ENCODE assay signal across 8 cellular contexts in genomic region chr13:75489502-75490263, GRCh38. TPM values are rescaled to one million over a fixed set of nuclear protein-coding genes. Genes with fewer than 3 reads are reported as not detected.
DNase-seq lines count a peak whose midpoint lies in the region; ATAC-seq and TF ChIP-seq lines count a peak whose summit lies in the region.

No MANE protein-coding gene starts in this region.

- H3K36me3 ChIP-seq in breast epithelium = no peaks in the 10 kb centered on the region

- TF ChIP-seq POLR2A in breast epithelium (IDR thresholded peaks at IDR 0.05) = no peak

- no peaks in the 10 kb centered on the region for H3K9me3 ChIP-seq in breast epithelium

- H3K27me3 Mint-ChIP-seq in stimulated activated naive CD8-positive, alpha-beta T cell treated with anti-CD3 and anti-CD28 coated beads, Interleukin-15, amount 100 ng/mL, for 72 hours = peaks cover 45% of the 10 kb centered on the region

- DNase-seq in EH (ENCODE audit: low read depth) (peak; percentile 60), breast epithelium (ENCODE audit: low spot score in 2 of 2) (no peak), HuH-7 (ENCODE audit: low spot score) (no peak), NCI-H2107 treated with DMSO at 0.1 percent for 48 hours (lab: John Stamatoyannopoulos, UW; ENCODE audit: unreplicated experiment) (no peak)
- DNase-seq in stimulated activated naive CD8-positive, alpha-beta T cell treated with anti-CD3 and anti-CD28 coated beads, Interleukin-15, amount 100 ng/mL, for 72 hours = peak in 1 of 2 donors; percentile 18
- DNase-seq in activated effector memory CD4-positive, alpha-beta T cell treated with anti-CD3 and anti-CD28 coated beads, Interleukin-2, amount 50 U/mL, for 16 hours = no peak

- H3K27ac Mint-ChIP-seq in stimulated activated naive CD8-positive, alpha-beta T cell treated with anti-CD3 and anti-CD28 coated beads, Interleukin-15, amount 100 ng/mL, for 72 hours = no peak overlapping the region

- H3K27ac ChIP-seq in breast epithelium = no peak overlapping the region

- intact Hi-C loops in breast epithelium (cut with DNase I; ENCODE audit: low total_unique reads) = no loop called here

- H3K9me3 Mint-ChIP-seq in stimulated activated naive CD8-positive, alpha-beta T cell treated with anti-CD3 and anti-CD28 coated beads, Interleukin-15, amount 100 ng/mL, for 72 hours = no peaks in the 10 kb centered on the region

- no peaks in the 10 kb centered on the region for H3K27me3 ChIP-seq in breast epithelium

- peaks cover 29% of the 10 kb centered on the region for H3K4me1 Mint-ChIP-seq in stimulated activated naive CD8-positive, alpha-beta T cell treated with anti-CD3 and anti-CD28 coated beads, Interleukin-15, amount 100 ng/mL, for 72 hours

- H3K4me3 Mint-ChIP-seq in stimulated activated naive CD8-positive, alpha-beta T cell treated with anti-CD3 and anti-CD28 coated beads, Interleukin-15, amount 100 ng/mL, for 72 hours = no peak overlapping the region

- ATAC-seq in GM19468 (IDR thresholded peaks at IDR 0.05; ENCODE audit: extremely low read depth, unreplicated experiment) (peak; percentile 88), HG03439 (IDR thresholded peaks at IDR 0.05; ENCODE audit: unreplicated experiment) (peak; percentile 91)
- peak; percentile 81 for ATAC-seq in stimulated activated naive CD8-positive, alpha-beta T cell treated with anti-CD3 and anti-CD28 coated beads, Interleukin-15, amount 100 ng/mL, for 72 hours

- H3K4me1 ChIP-seq in breast epithelium = no peaks in the 10 kb centered on the region

- TF ChIP-seq CTCF in breast epithelium (IDR thresholded peaks at IDR 0.05) = no peak

- H3K4me3 ChIP-seq in breast epithelium = peak overlapping the region in 2 of 3 donors; percentile 9 to 27

RNA-seq across cellular contexts. Expression of gene TBC1D4, which starts 7.7 kb away (rescaled TPM):
- 10 to 100 TPM; 33.3 to 52.8 (median 40.6) TPM for total RNA-seq in breast epithelium

RNA-seq across cellular contexts. Expression of gene COMMD6, which starts 48.0 kb away (rescaled TPM):
- total RNA-seq in breast epithelium = 10 to 100 TPM; 43.6 to 93.2 (median 47.7) TPM

RNA-seq across cellular contexts. Expression of gene UCHL3, which starts 59.9 kb away (rescaled TPM):
- total RNA-seq in breast epithelium = 10 to 100 TPM; 29.2 to 33.2 (median 29.6) TPM
